14 cellular contexts compared by ENCODE assay signal in the genomic region with DNA sequence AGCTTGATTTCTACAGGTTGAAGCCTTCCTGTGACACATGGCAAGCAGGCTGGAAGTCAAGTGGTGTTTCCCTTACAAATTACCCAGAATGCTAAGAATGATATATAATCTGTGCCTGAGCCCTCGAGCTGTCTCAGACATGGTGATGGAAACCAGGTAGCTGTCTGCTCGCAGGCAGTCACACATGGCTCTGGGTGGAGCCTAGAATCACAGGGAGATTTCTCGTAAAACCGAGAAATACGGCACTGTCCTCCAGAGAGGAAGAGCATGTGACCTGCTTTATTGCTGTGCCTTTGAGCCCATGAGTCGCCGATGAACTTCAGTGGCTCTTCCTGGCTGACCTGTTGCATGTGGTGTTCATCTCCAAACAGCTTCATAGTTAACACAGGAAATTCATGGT.
DNase-seq lines count a peak whose midpoint lies in the region; ATAC-seq and TF ChIP-seq lines count a peak whose summit lies in the region.
"Had no signal": no experiment of that assay in that cellular context is flagged by ENCODE, and none has a peak within 500 bp of the region (broad histone marks: within the 10 kb centered on the region; RNA-seq: fewer than 3 reads in every experiment).

No MANE protein-coding gene starts in this region.

- WGBS in smooth muscle cell (ENCODE audit: low lambda C conversion rate): 2% methylated on average over 7 of the region's 7 CpGs

- CTCF ChIA-PET in HEK293T (lab: Yijun Ruan, JAX): no interaction called here

- H3K4me1 ChIP-seq in smooth muscle cell (ENCODE audit: low read depth): no peaks in the 10 kb centered on the region
- H3K4me1 ChIP-seq: HAP-1 had no signal

- no peaks in the 10 kb centered on the region for H3K79me2 ChIP-seq in smooth muscle cell (ENCODE audit: low read depth)

- DNase-seq in HEK293T (ENCODE audit: extremely low spot score) (peak; percentile 23), SK-N-DZ (ENCODE audit: low spot score) (peak; percentile 95), left colon (peak; percentile 14 to 51), smooth muscle cell (lab: John Stamatoyannopoulos, UW; ENCODE audit: unreplicated experiment) (no peak), NCI-H1105 treated with DMSO at 0.1 percent for 48 hours (lab: John Stamatoyannopoulos, UW) (no peak), CD1c-positive myeloid dendritic cell (ENCODE audit: extremely low spot score) (no peak)
- DNase-seq: CD8-positive, alpha-beta memory T cell; NCI-H1092; NCI-H187; NCI-H524 had no signal

- no peak overlapping the region for H3K27ac ChIP-seq in smooth muscle cell (ENCODE audit: low read depth)
- H3K27ac ChIP-seq: HL-60 had no signal

- H3F3A ChIP-seq in smooth muscle cell (ENCODE audit: low read depth): no peaks in the 10 kb centered on the region

- no peaks in the 10 kb centered on the region for H4K20me1 ChIP-seq in smooth muscle cell (ENCODE audit: low read depth)

- ATAC-seq in left colon (peak; percentile 98), HG02973 (IDR thresholded peaks at IDR 0.05; ENCODE audit: unreplicated experiment) (no peak)
- ATAC-seq: K562 had no signal

- no peak overlapping the region for H3K9ac ChIP-seq in smooth muscle cell (ENCODE audit: low read depth)

- H3K9me3 ChIP-seq in smooth muscle cell (replicated peaks; ENCODE audit: low read depth): no peaks in the 10 kb centered on the region
- H3K9me3 ChIP-seq: HAP-1 had no signal

- intact Hi-C loops in left colon (cut with DNase I, micrococcal nuclease): no loop called here

- no peak for TF ChIP-seq CTCF in smooth muscle cell (IDR thresholded peaks at IDR 0.05; ENCODE audit: borderline replicate concordance, insufficient read depth, poor library complexity, severe bottlenecking)

- POLR2A ChIA-PET in HEK293T (lab: Yijun Ruan, JAX): no interaction called here

- H2AFZ ChIP-seq in smooth muscle cell (ENCODE audit: low read depth): peak overlapping the region; percentile 70

- H3K27me3 ChIP-seq in smooth muscle cell (ENCODE audit: low read depth): no peaks in the 10 kb centered on the region

- H3K4me2 ChIP-seq in smooth muscle cell: peak overlapping the region; percentile 50

- no peaks in the 10 kb centered on the region for H3K36me3 ChIP-seq in smooth muscle cell (ENCODE audit: low read depth)
- H3K36me3 ChIP-seq: HAP-1 had no signal

- H3K4me3 ChIP-seq in smooth muscle cell: no peak overlapping the region
- H3K4me3 ChIP-seq: HAP-1, K562 had no signal

TF ChIP-seq in HEK293T, 16 proteins besides CTCF, POLR2A, EP300 and RAD21:
- TF ChIP-seq, protein P1, sequence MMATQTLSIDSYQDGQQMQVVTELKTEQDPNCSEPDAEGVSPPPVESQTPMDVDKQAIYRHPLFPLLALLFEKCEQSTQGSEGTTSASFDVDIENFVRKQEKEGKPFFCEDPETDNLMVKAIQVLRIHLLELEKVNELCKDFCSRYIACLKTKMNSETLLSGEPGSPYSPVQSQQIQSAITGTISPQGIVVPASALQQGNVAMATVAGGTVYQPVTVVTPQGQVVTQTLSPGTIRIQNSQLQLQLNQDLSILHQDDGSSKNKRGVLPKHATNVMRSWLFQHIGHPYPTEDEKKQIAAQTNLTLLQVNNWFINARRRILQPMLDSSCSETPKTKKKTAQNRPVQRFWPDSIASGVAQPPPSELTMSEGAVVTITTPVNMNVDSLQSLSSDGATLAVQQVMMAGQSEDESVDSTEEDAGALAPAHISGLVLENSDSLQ (IDR thresholded peaks at IDR 0.05): peak; percentile 61; the same call in 1 of the 2 replicates
- TF ChIP-seq NFRKB (IDR thresholded peaks at IDR 0.05): no peak
- TF ChIP-seq L3MBTL2 (conservative IDR thresholded peaks at IDR 0.05): peak; percentile 76
- no peak for TF ChIP-seq ZNF384 (IDR thresholded peaks at IDR 0.05)
- no peak for TF ChIP-seq HDGF (IDR thresholded peaks at IDR 0.05; ENCODE audit: borderline replicate concordance)

Comparison
In these comparisons a context has a peak if more than half of its experiments do, and no peak if none do; other contexts are left out.
1. DNase-seq: peak in HEK293T (single experiment), SK-N-DZ (single experiment) and left colon (2 of 2); none in smooth muscle cell (single experiment), NCI-H1105 treated with DMSO at 0.1 percent for 48 hours (single experiment) and CD1c-positive myeloid dendritic cell (single experiment).